1 cellular context compared by ENCODE assay signal in the genomic region with DNA sequence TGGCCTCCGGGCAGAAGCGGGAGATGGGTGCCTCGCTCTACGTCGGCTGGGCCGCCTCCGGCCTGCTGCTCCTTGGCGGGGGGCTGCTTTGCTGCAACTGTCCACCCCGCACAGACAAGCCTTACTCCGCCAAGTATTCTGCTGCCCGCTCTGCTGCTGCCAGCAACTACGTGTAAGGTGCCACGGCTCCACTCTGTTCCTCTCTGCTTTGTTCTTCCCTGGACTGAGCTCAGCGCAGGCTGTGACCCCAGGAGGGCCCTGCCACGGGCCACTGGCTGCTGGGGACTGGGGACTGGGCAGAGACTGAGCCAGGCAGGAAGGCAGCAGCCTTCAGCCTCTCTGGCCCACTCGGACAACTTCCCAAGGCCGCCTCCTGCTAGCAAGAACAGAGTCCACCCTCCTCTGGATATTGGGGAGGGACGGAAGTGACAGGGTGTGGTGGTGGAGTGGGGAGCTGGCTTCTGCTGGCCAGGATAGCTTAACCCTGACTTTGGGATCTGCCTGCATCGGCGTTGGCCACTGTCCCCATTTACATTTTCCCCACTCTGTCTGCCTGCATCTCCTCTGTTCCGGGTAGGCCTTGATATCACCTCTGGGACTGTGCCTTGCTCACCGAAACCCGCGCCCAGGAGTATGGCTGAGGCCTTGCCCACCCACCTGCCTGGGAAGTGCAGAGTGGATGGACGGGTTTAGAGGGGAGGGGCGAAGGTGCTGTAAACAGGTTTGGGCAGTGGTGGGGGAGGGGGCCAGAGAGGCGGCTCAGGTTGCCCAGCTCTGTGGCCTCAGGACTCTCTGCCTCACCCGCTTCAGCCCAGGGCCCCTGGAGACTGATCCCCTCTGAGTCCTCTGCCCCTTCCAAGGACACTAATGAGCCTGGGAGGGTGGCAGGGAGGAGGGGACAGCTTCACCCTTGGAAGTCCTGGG.
TF ChIP-seq lines count a peak whose summit lies in the region.

No MANE protein-coding gene starts in this region.

TF ChIP-seq in HepG2, 621 proteins besides CTCF, POLR2A, EP300 and RAD21 (continued from another document and continues in another):
- TF ChIP-seq, protein P1, sequence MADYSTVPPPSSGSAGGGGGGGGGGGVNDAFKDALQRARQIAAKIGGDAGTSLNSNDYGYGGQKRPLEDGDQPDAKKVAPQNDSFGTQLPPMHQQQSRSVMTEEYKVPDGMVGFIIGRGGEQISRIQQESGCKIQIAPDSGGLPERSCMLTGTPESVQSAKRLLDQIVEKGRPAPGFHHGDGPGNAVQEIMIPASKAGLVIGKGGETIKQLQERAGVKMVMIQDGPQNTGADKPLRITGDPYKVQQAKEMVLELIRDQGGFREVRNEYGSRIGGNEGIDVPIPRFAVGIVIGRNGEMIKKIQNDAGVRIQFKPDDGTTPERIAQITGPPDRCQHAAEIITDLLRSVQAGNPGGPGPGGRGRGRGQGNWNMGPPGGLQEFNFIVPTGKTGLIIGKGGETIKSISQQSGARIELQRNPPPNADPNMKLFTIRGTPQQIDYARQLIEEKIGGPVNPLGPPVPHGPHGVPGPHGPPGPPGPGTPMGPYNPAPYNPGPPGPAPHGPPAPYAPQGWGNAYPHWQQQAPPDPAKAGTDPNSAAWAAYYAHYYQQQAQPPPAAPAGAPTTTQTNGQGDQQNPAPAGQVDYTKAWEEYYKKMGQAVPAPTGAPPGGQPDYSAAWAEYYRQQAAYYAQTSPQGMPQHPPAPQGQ (CRISPR knock-in tag; IDR thresholded peaks at IDR 0.05; ENCODE audit: borderline replicate concordance), result no peak
- TF ChIP-seq ZNF577 (CRISPR knock-in tag; IDR thresholded peaks at IDR 0.05; ENCODE audit: borderline replicate concordance, low read depth) (no peak), SOX13 (IDR thresholded peaks at IDR 0.05) (no peak), SOX13 (CRISPR knock-in tag; conservative IDR thresholded peaks at IDR 0.05 in 1 of 2, IDR thresholded peaks at IDR 0.05 in 1 of 2) (no peak), YEATS4 (CRISPR knock-in tag; IDR thresholded peaks at IDR 0.05; ENCODE audit: borderline replicate concordance) (no peak), ZNF468 (CRISPR knock-in tag; IDR thresholded peaks at IDR 0.05) (no peak), TAF1 (CRISPR knock-in tag; IDR thresholded peaks at IDR 0.05) (peak; percentile 46; the same call in 1 of the 2 replicates), ZNF780A (CRISPR knock-in tag; IDR thresholded peaks at IDR 0.05) (no peak), DNMT1 (CRISPR knock-in tag; IDR thresholded peaks at IDR 0.05) (0 out of 2 replicates have a peak, but pooled peaks have one; percentile 3), ZHX1 (CRISPR knock-in tag; IDR thresholded peaks at IDR 0.05; ENCODE audit: low read depth) (no peak), HNF4A (CRISPR knock-in tag; IDR thresholded peaks at IDR 0.05) (no peak; the same call in 1 of the 2 replicates), ARID5B (CRISPR knock-in tag; IDR thresholded peaks at IDR 0.05) (no peak), ZNF30 (CRISPR knock-in tag; IDR thresholded peaks at IDR 0.05) (no peak), PAF1 (CRISPR knock-in tag; IDR thresholded peaks at IDR 0.05) (no peak), ZNF557 (CRISPR knock-in tag; IDR thresholded peaks at IDR 0.05) (no peak), NFE2L2 (IDR thresholded peaks at IDR 0.05; ENCODE audit: low read length) (no peak), ZNF354B (CRISPR knock-in tag; IDR thresholded peaks at IDR 0.05) (no peak), SMAD1 (CRISPR knock-in tag; IDR thresholded peaks at IDR 0.05; ENCODE audit: borderline replicate concordance, low read depth) (no peak), TBL1XR1 (IDR thresholded peaks at IDR 0.05; ENCODE audit: borderline replicate concordance, low read length, partially characterized antibody) (no peak), ZSCAN31 (CRISPR knock-in tag; IDR thresholded peaks at IDR 0.05; ENCODE audit: low read depth) (no peak), KDM3A (CRISPR knock-in tag; IDR thresholded peaks at IDR 0.05; ENCODE audit: low read depth) (no peak), TFAP4 (IDR thresholded peaks at IDR 0.05; ENCODE audit: borderline replicate concordance, low read depth) (no peak), SP140L (CRISPR knock-in tag; IDR thresholded peaks at IDR 0.05; ENCODE audit: borderline replicate concordance) (no peak), ZNF460 (CRISPR knock-in tag; IDR thresholded peaks at IDR 0.05; ENCODE audit: borderline replicate concordance) (no peak), ZNF75D (CRISPR knock-in tag; IDR thresholded peaks at IDR 0.05; ENCODE audit: borderline replicate concordance) (no peak), MBD4 (IDR thresholded peaks at IDR 0.05; ENCODE audit: borderline replicate concordance, low read length) (no peak), ZNF17 (CRISPR knock-in tag; IDR thresholded peaks at IDR 0.05) (no peak)
- TF ChIP-seq, protein P2, sequence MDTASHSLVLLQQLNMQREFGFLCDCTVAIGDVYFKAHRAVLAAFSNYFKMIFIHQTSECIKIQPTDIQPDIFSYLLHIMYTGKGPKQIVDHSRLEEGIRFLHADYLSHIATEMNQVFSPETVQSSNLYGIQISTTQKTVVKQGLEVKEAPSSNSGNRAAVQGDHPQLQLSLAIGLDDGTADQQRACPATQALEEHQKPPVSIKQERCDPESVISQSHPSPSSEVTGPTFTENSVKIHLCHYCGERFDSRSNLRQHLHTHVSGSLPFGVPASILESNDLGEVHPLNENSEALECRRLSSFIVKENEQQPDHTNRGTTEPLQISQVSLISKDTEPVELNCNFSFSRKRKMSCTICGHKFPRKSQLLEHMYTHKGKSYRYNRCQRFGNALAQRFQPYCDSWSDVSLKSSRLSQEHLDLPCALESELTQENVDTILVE (CRISPR knock-in tag; IDR thresholded peaks at IDR 0.05), result 0 out of 2 replicates have a peak, but pooled peaks have one; percentile 25
- TF ChIP-seq, protein P3, sequence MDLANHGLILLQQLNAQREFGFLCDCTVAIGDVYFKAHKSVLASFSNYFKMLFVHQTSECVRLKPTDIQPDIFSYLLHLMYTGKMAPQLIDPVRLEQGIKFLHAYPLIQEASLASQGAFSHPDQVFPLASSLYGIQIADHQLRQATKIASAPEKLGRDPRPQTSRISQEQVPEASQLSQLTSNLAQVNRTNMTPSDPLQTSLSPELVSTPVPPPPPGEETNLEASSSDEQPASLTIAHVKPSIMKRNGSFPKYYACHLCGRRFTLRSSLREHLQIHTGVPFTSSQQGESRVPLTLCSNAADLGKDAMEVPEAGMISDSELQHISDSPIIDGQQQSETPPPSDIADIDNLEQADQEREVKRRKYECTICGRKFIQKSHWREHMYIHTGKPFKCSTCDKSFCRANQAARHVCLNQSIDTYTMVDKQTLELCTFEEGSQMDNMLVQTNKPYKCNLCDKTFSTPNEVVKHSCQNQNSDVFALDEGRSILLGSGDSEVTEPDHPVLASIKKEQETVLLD (CRISPR knock-in tag; IDR thresholded peaks at IDR 0.05; ENCODE audit: low read depth), result no peak
- TF ChIP-seq, protein P4, sequence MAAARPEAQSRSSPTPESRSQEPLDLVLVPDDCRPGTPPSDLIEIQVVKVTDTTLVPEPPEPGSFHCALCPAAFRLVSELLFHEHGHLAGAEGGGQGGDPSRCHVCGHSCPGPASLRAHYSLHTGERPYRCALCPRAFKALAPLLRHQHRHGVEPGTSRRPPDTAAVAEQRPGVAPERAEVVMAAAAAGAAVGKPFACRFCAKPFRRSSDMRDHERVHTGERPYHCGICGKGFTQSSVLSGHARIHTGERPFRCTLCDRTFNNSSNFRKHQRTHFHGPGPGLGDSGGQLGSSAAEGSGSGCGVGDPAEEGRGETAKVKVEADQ (CRISPR knock-in tag; IDR thresholded peaks at IDR 0.05; ENCODE audit: borderline replicate concordance), result no peak
- TF ChIP-seq, protein P5, sequence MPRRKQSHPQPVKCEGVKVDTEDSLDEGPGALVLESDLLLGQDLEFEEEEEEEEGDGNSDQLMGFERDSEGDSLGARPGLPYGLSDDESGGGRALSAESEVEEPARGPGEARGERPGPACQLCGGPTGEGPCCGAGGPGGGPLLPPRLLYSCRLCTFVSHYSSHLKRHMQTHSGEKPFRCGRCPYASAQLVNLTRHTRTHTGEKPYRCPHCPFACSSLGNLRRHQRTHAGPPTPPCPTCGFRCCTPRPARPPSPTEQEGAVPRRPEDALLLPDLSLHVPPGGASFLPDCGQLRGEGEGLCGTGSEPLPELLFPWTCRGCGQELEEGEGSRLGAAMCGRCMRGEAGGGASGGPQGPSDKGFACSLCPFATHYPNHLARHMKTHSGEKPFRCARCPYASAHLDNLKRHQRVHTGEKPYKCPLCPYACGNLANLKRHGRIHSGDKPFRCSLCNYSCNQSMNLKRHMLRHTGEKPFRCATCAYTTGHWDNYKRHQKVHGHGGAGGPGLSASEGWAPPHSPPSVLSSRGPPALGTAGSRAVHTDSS (CRISPR knock-in tag; conservative IDR thresholded peaks at IDR 0.05), result no peak
- TF ChIP-seq, protein P6, sequence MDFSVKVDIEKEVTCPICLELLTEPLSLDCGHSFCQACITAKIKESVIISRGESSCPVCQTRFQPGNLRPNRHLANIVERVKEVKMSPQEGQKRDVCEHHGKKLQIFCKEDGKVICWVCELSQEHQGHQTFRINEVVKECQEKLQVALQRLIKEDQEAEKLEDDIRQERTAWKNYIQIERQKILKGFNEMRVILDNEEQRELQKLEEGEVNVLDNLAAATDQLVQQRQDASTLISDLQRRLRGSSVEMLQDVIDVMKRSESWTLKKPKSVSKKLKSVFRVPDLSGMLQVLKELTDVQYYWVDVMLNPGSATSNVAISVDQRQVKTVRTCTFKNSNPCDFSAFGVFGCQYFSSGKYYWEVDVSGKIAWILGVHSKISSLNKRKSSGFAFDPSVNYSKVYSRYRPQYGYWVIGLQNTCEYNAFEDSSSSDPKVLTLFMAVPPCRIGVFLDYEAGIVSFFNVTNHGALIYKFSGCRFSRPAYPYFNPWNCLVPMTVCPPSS (IDR thresholded peaks at IDR 0.05), result no peak
- TF ChIP-seq, protein P7, sequence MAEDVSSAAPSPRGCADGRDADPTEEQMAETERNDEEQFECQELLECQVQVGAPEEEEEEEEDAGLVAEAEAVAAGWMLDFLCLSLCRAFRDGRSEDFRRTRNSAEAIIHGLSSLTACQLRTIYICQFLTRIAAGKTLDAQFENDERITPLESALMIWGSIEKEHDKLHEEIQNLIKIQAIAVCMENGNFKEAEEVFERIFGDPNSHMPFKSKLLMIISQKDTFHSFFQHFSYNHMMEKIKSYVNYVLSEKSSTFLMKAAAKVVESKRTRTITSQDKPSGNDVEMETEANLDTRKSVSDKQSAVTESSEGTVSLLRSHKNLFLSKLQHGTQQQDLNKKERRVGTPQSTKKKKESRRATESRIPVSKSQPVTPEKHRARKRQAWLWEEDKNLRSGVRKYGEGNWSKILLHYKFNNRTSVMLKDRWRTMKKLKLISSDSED (CRISPR knock-in tag; IDR thresholded peaks at IDR 0.05), result no peak
- TF ChIP-seq, protein P8, sequence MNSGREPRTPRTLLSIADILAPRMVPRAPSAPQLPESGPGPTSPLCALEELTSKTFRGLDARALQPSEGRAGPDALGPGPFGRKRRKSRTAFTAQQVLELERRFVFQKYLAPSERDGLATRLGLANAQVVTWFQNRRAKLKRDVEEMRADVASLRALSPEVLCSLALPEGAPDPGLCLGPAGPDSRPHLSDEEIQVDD (CRISPR knock-in tag; IDR thresholded peaks at IDR 0.05; ENCODE audit: borderline replicate concordance), result peak; percentile 76
- TF ChIP-seq, protein P9, sequence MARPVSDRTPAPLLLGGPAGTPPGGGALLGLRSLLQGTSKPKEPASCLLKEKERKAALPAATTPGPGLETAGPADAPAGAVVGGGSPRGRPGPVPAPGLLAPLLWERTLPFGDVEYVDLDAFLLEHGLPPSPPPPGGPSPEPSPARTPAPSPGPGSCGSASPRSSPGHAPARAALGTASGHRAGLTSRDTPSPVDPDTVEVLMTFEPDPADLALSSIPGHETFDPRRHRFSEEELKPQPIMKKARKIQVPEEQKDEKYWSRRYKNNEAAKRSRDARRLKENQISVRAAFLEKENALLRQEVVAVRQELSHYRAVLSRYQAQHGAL (CRISPR knock-in tag; IDR thresholded peaks at IDR 0.05; ENCODE audit: not compliant biosample characterization), result no peak
